Comparison of ENCODE assay signal across 1 cellular context in the genomic region with DNA sequence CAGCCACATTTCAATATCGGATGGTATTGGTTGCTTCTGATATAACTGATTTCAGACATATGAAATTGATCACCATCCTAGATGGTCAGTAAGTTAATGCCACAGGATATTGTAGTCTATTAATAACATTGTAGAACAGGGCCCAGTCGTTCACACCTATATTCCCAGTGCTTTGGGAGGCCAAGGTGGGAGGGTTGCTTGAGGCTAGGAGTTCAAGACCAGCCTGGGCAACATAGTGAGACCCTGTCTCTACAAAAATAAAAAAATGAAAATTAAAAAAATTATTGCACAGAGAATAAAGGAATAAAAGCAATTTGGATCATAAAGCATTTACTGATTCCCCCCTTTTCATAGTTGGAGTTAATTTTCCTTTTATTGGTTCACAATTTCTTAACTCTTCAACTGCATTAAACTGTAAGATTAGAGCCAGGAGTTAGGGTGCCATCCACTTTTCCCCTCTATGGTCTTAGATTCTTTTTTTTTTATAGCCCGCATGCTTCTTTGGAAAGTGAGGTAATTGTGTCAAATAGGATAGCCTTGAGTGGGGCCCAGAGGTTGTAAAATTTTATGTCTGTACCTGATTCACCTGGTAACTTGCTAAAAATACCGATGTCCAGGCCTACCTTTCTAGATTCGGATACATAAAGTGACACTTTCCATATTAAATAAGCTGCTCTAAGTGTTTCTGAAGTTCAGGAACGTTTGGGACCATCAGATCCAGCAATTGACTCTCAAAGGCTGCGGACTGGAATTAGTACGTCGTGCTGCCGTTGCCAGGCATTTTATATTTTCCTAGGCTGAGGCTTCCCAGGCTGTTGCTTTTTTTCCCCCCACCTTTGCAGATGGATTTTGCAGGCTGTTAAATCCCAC.
TF ChIP-seq lines count a peak whose summit lies in the region.

No MANE protein-coding gene starts in this region.

TF ChIP-seq in GM12878, 131 proteins besides CTCF, POLR2A, EP300 and RAD21:
- TF ChIP-seq, protein P1, sequence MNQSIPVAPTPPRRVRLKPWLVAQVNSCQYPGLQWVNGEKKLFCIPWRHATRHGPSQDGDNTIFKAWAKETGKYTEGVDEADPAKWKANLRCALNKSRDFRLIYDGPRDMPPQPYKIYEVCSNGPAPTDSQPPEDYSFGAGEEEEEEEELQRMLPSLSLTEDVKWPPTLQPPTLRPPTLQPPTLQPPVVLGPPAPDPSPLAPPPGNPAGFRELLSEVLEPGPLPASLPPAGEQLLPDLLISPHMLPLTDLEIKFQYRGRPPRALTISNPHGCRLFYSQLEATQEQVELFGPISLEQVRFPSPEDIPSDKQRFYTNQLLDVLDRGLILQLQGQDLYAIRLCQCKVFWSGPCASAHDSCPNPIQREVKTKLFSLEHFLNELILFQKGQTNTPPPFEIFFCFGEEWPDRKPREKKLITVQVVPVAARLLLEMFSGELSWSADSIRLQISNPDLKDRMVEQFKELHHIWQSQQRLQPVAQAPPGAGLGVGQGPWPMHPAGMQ (IDR thresholded peaks at IDR 0.05; ENCODE audit: borderline replicate concordance) = no peak
- TF ChIP-seq SIX5 (IDR thresholded peaks at IDR 0.05; ENCODE audit: low read depth, low read length, severe bottlenecking) (no peak), MTA2 (IDR thresholded peaks at IDR 0.05; ENCODE audit: low read depth) (peak; percentile 26; the same call in 1 of the 2 replicates), NRF1 (conservative IDR thresholded peaks at IDR 0.05; ENCODE audit: low read depth, low read length) (0 out of 2 replicates have a peak, but pooled peaks have one; percentile 3)
- TF ChIP-seq, protein P2, sequence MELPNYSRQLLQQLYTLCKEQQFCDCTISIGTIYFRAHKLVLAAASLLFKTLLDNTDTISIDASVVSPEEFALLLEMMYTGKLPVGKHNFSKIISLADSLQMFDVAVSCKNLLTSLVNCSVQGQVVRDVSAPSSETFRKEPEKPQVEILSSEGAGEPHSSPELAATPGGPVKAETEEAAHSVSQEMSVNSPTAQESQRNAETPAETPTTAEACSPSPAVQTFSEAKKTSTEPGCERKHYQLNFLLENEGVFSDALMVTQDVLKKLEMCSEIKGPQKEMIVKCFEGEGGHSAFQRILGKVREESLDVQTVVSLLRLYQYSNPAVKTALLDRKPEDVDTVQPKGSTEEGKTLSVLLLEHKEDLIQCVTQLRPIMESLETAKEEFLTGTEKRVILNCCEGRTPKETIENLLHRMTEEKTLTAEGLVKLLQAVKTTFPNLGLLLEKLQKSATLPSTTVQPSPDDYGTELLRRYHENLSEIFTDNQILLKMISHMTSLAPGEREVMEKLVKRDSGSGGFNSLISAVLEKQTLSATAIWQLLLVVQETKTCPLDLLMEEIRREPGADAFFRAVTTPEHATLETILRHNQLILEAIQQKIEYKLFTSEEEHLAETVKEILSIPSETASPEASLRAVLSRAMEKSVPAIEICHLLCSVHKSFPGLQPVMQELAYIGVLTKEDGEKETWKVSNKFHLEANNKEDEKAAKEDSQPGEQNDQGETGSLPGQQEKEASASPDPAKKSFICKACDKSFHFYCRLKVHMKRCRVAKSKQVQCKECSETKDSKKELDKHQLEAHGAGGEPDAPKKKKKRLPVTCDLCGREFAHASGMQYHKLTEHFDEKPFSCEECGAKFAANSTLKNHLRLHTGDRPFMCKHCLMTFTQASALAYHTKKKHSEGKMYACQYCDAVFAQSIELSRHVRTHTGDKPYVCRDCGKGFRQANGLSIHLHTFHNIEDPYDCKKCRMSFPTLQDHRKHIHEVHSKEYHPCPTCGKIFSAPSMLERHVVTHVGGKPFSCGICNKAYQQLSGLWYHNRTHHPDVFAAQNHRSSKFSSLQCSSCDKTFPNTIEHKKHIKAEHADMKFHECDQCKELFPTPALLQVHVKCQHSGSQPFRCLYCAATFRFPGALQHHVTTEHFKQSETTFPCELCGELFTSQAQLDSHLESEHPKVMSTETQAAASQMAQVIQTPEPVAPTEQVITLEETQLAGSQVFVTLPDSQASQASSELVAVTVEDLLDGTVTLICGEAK (IDR thresholded peaks at IDR 0.05; ENCODE audit: borderline replicate concordance) = peak; percentile 52; the same call in 1 of the 2 replicates
- TF ChIP-seq, protein P3, sequence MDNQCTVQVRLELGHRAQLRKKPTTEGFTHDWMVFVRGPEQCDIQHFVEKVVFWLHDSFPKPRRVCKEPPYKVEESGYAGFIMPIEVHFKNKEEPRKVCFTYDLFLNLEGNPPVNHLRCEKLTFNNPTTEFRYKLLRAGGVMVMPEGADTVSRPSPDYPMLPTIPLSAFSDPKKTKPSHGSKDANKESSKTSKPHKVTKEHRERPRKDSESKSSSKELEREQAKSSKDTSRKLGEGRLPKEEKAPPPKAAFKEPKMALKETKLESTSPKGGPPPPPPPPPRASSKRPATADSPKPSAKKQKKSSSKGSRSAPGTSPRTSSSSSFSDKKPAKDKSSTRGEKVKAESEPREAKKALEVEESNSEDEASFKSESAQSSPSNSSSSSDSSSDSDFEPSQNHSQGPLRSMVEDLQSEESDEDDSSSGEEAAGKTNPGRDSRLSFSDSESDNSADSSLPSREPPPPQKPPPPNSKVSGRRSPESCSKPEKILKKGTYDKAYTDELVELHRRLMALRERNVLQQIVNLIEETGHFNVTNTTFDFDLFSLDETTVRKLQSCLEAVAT (IDR thresholded peaks at IDR 0.05) = peak; percentile 80
- TF ChIP-seq, protein P4, sequence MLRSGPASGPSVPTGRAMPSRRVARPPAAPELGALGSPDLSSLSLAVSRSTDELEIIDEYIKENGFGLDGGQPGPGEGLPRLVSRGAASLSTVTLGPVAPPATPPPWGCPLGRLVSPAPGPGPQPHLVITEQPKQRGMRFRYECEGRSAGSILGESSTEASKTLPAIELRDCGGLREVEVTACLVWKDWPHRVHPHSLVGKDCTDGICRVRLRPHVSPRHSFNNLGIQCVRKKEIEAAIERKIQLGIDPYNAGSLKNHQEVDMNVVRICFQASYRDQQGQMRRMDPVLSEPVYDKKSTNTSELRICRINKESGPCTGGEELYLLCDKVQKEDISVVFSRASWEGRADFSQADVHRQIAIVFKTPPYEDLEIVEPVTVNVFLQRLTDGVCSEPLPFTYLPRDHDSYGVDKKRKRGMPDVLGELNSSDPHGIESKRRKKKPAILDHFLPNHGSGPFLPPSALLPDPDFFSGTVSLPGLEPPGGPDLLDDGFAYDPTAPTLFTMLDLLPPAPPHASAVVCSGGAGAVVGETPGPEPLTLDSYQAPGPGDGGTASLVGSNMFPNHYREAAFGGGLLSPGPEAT (IDR thresholded peaks at IDR 0.05; ENCODE audit: low read depth) = peak; percentile 35; the same call in 1 of the 2 replicates
